In genomic region chr2:223219872-223220621, GRCh38 we compare ENCODE assay signal across 21 cellular contexts.
A peak's percentile ranks its signal among the peaks of the same experiment; 100 is the strongest.
DNase-seq lines count a peak whose midpoint lies in the region; ATAC-seq, FAIRE-seq and TF ChIP-seq lines count a peak whose summit lies in the region.
"Had no signal": no experiment of that assay in that cellular context is flagged by ENCODE, and none has a peak within 500 bp of the region (broad histone marks: within the 10 kb centered on the region; RNA-seq: fewer than 3 reads in every experiment).

No MANE protein-coding gene starts in this region.

- H3K4me2 ChIP-seq in PC-9 = no peak overlapping the region

- no peak for TF ChIP-seq CTCF in C4-2B (conservative IDR thresholded peaks at IDR 0.05)
- no peak for TF ChIP-seq CTCF in LNCaP clone FGC (IDR thresholded peaks at IDR 0.05; ENCODE audit: control insufficient read depth, extremely low read depth, insufficient read depth)
- TF ChIP-seq CTCF in bronchial epithelial cell (IDR thresholded peaks at IDR 0.05; ENCODE audit: insufficient read depth, low read length, severe bottlenecking) = no peak
- TF ChIP-seq CTCF in PC-9 (conservative IDR thresholded peaks at IDR 0.05) = no peak
- no peak for TF ChIP-seq CTCF in CD8-positive, alpha-beta T cell (IDR thresholded peaks at IDR 0.05)

- FAIRE-seq in bronchial epithelial cell (lab: Jason Lieb, UNC) (peak; percentile 70), islet of Langerhans (lab: Jason Lieb, UNC) (peak; percentile 41)
- FAIRE-seq: D721Med, G401.6, GM12891 had no signal

- H3K79me2 ChIP-seq in PC-9 (ENCODE audit: low read depth) = no peaks in the 10 kb centered on the region

- POLR2A ChIA-PET in PC-9 (lab: Charles Lee; ENCODE audit: unreplicated experiment) = no interaction called here
- POLR2A ChIA-PET in CD8-positive, alpha-beta T cell (lab: Charles Lee) = no interaction called here

- intact Hi-C loops in PC-9 (cut with micrococcal nuclease; ENCODE audit: unreplicated experiment) = loop anchor here (10.0 kb wide), 1 partner anchor 525 kb away; no protein-coding TSS in a partner anchor
- intact Hi-C loops in CD8-positive, alpha-beta T cell (cut with DNase I, micrococcal nuclease) = no loop called here

- peaks cover 3% of the 10 kb centered on the region for H3K9me3 Mint-ChIP-seq in CD8-positive, alpha-beta T cell
- H3K9me3 Mint-ChIP-seq in activated T-cell treated with anti-CD3 and anti-CD28 coated beads, Interleukin-2, amount 50 U/mL, for 72 hours = peaks cover 0 to 2% of the 10 kb centered on the region in 2 donors

- no peaks in the 10 kb centered on the region for H4K20me1 ChIP-seq in PC-9 (ENCODE audit: insufficient read depth)

- no peaks in the 10 kb centered on the region for H3K9me2 ChIP-seq in PC-9 (ENCODE audit: insufficient read depth)

- H3K4me3 ChIP-seq in LNCaP clone FGC (ENCODE audit: low read depth, low read length) (no peak overlapping the region), bronchial epithelial cell (ENCODE audit: low read depth, low read length) (no peak overlapping the region), PC-9 (no peak overlapping the region)
- no peak overlapping the region for H3K4me3 ChIP-seq in CD8-positive, alpha-beta T cell (ENCODE audit: low read depth, low read length)
- H3K4me3 ChIP-seq: GM23248, HAP-1 had no signal

- H3K36me3 ChIP-seq in bronchial epithelial cell (ENCODE audit: control insufficient read depth, insufficient read depth, low read length) (no peaks in the 10 kb centered on the region), PC-9 (ENCODE audit: low read depth) (no peaks in the 10 kb centered on the region)
- no peaks in the 10 kb centered on the region for H3K36me3 ChIP-seq in CD8-positive, alpha-beta T cell (ENCODE audit: insufficient read depth, low read length)
- H3K36me3 ChIP-seq: HAP-1 had no signal

- ATAC-seq in CD8-positive, alpha-beta T cell = no peak
- no peak for ATAC-seq in activated T-cell treated with anti-CD3 and anti-CD28 coated beads, Interleukin-2, amount 50 U/mL, for 72 hours (replicated peaks in 1 of 2)

- H3K27me3 ChIP-seq in bronchial epithelial cell (ENCODE audit: control insufficient read depth, insufficient read depth, low read length) (no peaks in the 10 kb centered on the region), PC-9 (ENCODE audit: insufficient read depth, low read depth) (no peaks in the 10 kb centered on the region)
- no peaks in the 10 kb centered on the region for H3K27me3 ChIP-seq in CD8-positive, alpha-beta T cell (ENCODE audit: insufficient read depth, low read length)

- H3K9me3 ChIP-seq in PC-9 (ENCODE audit: insufficient read depth, low read depth) = peaks cover 4% of the 10 kb centered on the region
- H3K9me3 ChIP-seq in CD8-positive, alpha-beta T cell (ENCODE audit: low read length) = no peaks in the 10 kb centered on the region
- H3K9me3 ChIP-seq: HAP-1 had no signal

- H3F3A ChIP-seq in PC-9 (ENCODE audit: insufficient read depth, low read depth) = peaks cover 4% of the 10 kb centered on the region; the same call in 1 of the 2 replicates

- peak overlapping the region; percentile 64; the same call in 1 of the 2 replicates for H3K27ac ChIP-seq in C4-2B
- no peak overlapping the region for H3K27ac ChIP-seq in PC-9
- no peak overlapping the region for H3K27ac ChIP-seq in CD8-positive, alpha-beta T cell (ENCODE audit: low read depth, low read length)
- H3K27ac ChIP-seq: GM23248, HL-60 had no signal

- no TSS peak for BruUV-seq in PC-9 (replicated peaks; lab: Mats Ljungman, UMichigan)

- H3K36me3 Mint-ChIP-seq in CD8-positive, alpha-beta T cell = no peaks in the 10 kb centered on the region
- no peaks in the 10 kb centered on the region for H3K36me3 Mint-ChIP-seq in activated T-cell treated with anti-CD3 and anti-CD28 coated beads, Interleukin-2, amount 50 U/mL, for 72 hours (ENCODE audit: insufficient read depth in 2 of 2)
- H3K36me3 Mint-ChIP-seq: CD4-positive, alpha-beta memory T cell had no signal

- H3K4me3 Mint-ChIP-seq in CD8-positive, alpha-beta T cell = no peak overlapping the region
- no peak overlapping the region for H3K4me3 Mint-ChIP-seq in activated T-cell treated with anti-CD3 and anti-CD28 coated beads, Interleukin-2, amount 50 U/mL, for 72 hours
- H3K4me3 Mint-ChIP-seq: B cell; CD4-positive, alpha-beta memory T cell had no signal

- H2AFZ ChIP-seq in PC-9 = no peak overlapping the region
- H2AFZ ChIP-seq: GM23248 had no signal

- DNase-seq in LNCaP clone FGC (ENCODE audit: low read depth) = peak; percentile 82
- no peak for DNase-seq in bronchial epithelial cell (ENCODE audit: low read depth)
- no peak for DNase-seq in NCI-H2081 treated with DMSO at 0.1 percent for 48 hours (lab: John Stamatoyannopoulos, UW)
- DNase-seq in PC-9 = no peak
- no peak for DNase-seq in CD8-positive, alpha-beta T cell
- no peak for DNase-seq in activated T-cell treated with anti-CD3 and anti-CD28 coated beads, Interleukin-2, amount 50 U/mL, for 72 hours
- DNase-seq: C1 segment of cervical spinal cord; CD4-positive, alpha-beta memory T cell; COR-L47; DMS153; DMS79 treated with DMSO at 0.1 percent for 48 hours; EL; GM23248 had no signal

- H3K4me1 ChIP-seq in PC-9 (replicated peaks; ENCODE audit: insufficient read depth) = peaks cover 40% of the 10 kb centered on the region
- no peaks in the 10 kb centered on the region for H3K4me1 ChIP-seq in CD8-positive, alpha-beta T cell (ENCODE audit: insufficient read depth, low read length)
- H3K4me1 ChIP-seq: HAP-1 had no signal

- CTCF ChIA-PET in PC-9 (lab: Charles Lee) = no interaction called here
- CTCF ChIA-PET in CD8-positive, alpha-beta T cell (lab: Charles Lee) = no interaction called here

- H3K27me3 Mint-ChIP-seq in CD8-positive, alpha-beta T cell (ENCODE audit: low read depth) = no peaks in the 10 kb centered on the region
- H3K27me3 Mint-ChIP-seq in activated T-cell treated with anti-CD3 and anti-CD28 coated beads, Interleukin-2, amount 50 U/mL, for 72 hours (ENCODE audit: low read depth) = no peaks in the 10 kb centered on the region

- H3K27ac Mint-ChIP-seq in CD8-positive, alpha-beta T cell = no peak overlapping the region
- no peak overlapping the region for H3K27ac Mint-ChIP-seq in activated T-cell treated with anti-CD3 and anti-CD28 coated beads, Interleukin-2, amount 50 U/mL, for 72 hours
- H3K27ac Mint-ChIP-seq: B cell had no signal

- H3K4me1 Mint-ChIP-seq in CD8-positive, alpha-beta T cell (ENCODE audit: low read depth) = no peaks in the 10 kb centered on the region
- no peaks in the 10 kb centered on the region for H3K4me1 Mint-ChIP-seq in activated T-cell treated with anti-CD3 and anti-CD28 coated beads, Interleukin-2, amount 50 U/mL, for 72 hours (ENCODE audit: low read depth)
- H3K4me1 Mint-ChIP-seq: B cell; CD4-positive, alpha-beta memory T cell had no signal
